ENCODE assay signal across 1 cellular context in the genomic region with DNA sequence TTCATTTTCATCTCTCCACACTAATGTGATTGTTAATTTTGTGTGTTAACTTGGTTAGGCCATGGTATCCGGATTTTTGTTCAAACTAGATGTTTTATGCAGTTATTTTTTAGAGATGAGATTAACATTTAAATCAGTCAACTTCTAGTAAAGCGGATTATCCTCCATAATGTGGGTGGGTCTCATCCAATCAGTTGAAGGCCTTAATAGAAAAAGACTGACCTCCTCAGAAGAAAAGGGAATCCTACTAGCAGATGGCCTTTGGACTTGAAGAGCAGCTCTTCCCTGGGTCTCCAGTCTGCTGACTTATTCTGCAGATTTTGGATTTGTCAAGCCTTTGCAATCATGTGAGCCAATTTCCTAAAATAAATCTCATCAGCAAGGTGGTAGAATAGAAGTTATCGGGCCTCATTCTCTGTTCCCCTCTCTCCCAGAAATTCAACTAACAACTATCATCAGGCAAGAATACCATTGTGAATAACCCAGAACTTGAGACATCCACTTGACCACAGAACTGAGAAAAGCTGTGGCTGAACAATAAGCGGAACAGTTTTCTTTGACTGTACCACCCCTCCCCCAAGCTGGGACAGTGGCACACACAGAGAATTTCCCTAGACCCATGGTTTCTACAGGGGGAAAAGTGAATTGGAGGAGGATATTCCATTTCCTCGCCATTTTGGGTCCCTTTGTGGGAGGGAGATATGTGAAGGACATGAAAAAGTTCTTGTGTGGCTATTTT.
A peak's percentile ranks its signal among the peaks of the same experiment; 100 is the strongest.
TF ChIP-seq lines count a peak whose summit lies in the region.

No MANE protein-coding gene starts in this region.

TF ChIP-seq in H1, 55 proteins besides CTCF, POLR2A, EP300 and RAD21:
- TF ChIP-seq SP2 (IDR thresholded peaks at IDR 0.05; ENCODE audit: low read length) (no peak), RXRA (IDR thresholded peaks at IDR 0.05; ENCODE audit: insufficient read depth, low read depth, low read length) (no peak), KDM1A (IDR thresholded peaks at IDR 0.05; ENCODE audit: borderline replicate concordance, low read length) (peak; percentile 53; the same call in 1 of the 2 replicates), POU5F1 (IDR thresholded peaks at IDR 0.05; ENCODE audit: low read depth, low read length) (no peak), TBP (IDR thresholded peaks at IDR 0.05; ENCODE audit: low read depth, low read length) (no peak), TCF12 (IDR thresholded peaks at IDR 0.05; ENCODE audit: low read depth, low read length) (no peak)
